ENCODE assay signal across 1 cellular context in the genomic region with DNA sequence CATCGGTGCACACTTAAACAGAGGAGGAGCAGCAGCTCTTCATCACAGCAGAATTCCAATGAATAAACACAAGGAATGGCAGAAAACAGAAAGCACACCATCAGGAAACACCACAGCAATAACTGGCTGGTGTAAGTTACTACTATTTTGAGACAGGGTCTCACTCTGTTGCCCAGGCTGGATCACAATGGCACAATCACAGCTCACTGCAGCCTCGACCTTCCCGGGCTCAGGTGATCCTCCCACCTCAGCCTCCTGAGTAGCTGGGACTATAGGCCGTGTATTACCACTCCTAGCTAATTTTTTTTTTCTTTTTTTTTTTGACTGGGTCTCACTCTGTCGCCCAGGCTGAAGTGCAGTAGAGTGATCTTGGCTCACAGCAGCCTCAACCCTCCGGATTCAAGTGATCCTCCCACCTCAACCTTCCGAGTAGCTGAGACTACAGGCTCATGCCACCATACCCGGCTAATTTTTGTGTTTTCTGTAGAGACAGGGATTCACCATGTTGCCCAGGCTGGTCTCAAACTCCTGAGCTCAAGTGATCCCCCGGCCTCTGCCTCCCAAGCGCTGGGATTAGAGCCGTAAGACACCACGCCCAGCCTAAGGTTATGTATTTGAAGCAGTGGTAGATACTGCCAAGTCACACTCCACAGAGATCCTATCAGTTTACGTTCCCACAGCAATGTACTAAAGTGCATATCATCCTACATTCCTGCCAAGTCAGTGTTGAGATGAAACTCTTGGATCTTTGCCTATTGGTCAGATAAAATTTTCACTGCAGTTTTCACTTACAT.
TF ChIP-seq lines count a peak whose summit lies in the region.

No MANE protein-coding gene starts in this region.

TF ChIP-seq in K562, 482 proteins besides CTCF, POLR2A, EP300 and RAD21 (continued from another document):
- TF ChIP-seq, protein P1, sequence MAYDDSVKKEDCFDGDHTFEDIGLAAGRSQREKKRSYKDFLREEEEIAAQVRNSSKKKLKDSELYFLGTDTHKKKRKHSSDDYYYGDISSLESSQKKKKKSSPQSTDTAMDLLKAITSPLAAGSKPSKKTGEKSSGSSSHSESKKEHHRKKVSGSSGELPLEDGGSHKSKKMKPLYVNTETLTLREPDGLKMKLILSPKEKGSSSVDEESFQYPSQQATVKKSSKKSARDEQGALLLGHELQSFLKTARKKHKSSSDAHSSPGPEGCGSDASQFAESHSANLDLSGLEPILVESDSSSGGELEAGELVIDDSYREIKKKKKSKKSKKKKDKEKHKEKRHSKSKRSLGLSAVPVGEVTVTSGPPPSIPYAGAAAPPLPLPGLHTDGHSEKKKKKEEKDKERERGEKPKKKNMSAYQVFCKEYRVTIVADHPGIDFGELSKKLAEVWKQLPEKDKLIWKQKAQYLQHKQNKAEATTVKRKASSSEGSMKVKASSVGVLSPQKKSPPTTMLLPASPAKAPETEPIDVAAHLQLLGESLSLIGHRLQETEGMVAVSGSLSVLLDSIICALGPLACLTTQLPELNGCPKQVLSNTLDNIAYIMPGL (CRISPR knock-in tag; IDR thresholded peaks at IDR 0.05), result no peak
